6 cellular contexts compared by ENCODE assay signal in genomic region chr6:148339766-148340165, GRCh38.
"Had no signal": no experiment of that assay in that cellular context is flagged by ENCODE, and none has a peak within 500 bp of the region (broad histone marks: within the 10 kb centered on the region; RNA-seq: fewer than 3 reads in every experiment).

No MANE protein-coding gene starts in this region.

- H3K36me3 Mint-ChIP-seq: IgD-negative memory B cell had no signal

- H3K4me3 ChIP-seq: K562 had no signal

- DNase-seq: IMR-90, KBM-7, KG1 had no signal

- H3K4me3 Mint-ChIP-seq: IgD-negative memory B cell had no signal

- H3K27ac ChIP-seq: HL-60 had no signal

- H3K27ac Mint-ChIP-seq: IgD-negative memory B cell had no signal
